8 cellular contexts compared by ENCODE assay signal in the genomic region with DNA sequence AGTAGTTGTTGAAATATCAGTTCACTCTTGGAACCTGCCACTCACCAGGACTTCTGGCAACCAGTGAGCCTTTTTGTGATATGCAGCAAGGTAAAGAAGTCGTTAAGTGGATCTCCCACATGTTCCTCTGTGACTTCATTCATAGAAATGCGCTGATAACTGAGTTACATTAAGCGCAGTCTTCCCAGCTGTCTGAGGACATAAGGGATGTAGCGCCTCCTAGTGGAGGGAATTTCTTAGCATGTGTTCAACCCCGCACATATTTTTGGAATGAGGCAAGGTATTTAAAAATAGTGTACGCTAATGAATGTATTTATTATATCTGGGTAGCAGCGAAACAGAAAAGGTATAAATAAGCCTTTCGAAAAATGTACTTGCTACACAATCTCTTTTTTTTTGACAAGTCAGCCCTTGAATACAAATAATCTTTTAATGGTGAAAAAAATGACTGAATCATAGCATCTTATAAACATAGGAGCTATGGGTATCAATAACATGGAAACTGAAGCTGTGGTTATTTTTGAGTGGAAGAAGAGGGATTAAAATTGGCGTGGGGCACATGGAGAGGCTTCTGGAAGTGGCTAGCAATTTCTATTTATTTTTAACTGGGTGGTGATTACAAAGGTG. TPM values are rescaled to one million over a fixed set of nuclear protein-coding genes. Genes with fewer than 3 reads are reported as not detected.
A peak's percentile ranks its signal among the peaks of the same experiment; 100 is the strongest.
DNase-seq lines count a peak whose midpoint lies in the region; ATAC-seq, FAIRE-seq and TF ChIP-seq lines count a peak whose summit lies in the region.

No MANE protein-coding gene starts in this region.

- H3K9me3 Mint-ChIP-seq in activated CD4-positive, alpha-beta T cell treated with anti-CD3 and anti-CD28 coated beads, Interleukin-2, amount 10 ng/mL, durations not matched to agents 24 days and 14 days, result peaks cover 12% of the 10 kb centered on the region

- DNase-seq in AG08395 (ENCODE audit: low spot score) (peak; percentile 88), GM12892 (ENCODE audit: insufficient read length) (peak; percentile 7), NCI-H345 treated with DMSO at 0.1 percent for 48 hours (lab: John Stamatoyannopoulos, UW; ENCODE audit: unreplicated experiment) (peak; percentile 39), foreskin keratinocyte (peak; percentile 78 to 93), omental fat pad (ENCODE audit: low spot score) (peak; percentile 65)
- peak; percentile 87 for DNase-seq in activated CD4-positive, alpha-beta T cell treated with anti-CD3 and anti-CD28 coated beads, Interleukin-2, amount 10 ng/mL, durations not matched to agents 24 days and 14 days

- H3K27me3 ChIP-seq in foreskin keratinocyte, result no peaks in the 10 kb centered on the region

- ATAC-seq in HG03520 (IDR thresholded peaks at IDR 0.05; ENCODE audit: unreplicated experiment), result peak; percentile 69
- peak; percentile 67 for ATAC-seq in foreskin keratinocyte
- peak; percentile 91 for ATAC-seq in omental fat pad (ENCODE audit: low FRiP score)
- ATAC-seq in HG02763 (IDR thresholded peaks at IDR 0.05; ENCODE audit: unreplicated experiment), result no peak

- H3K4me1 ChIP-seq in foreskin keratinocyte, result peaks cover 30% of the 10 kb centered on the region

- H3K4me3 Mint-ChIP-seq in activated CD4-positive, alpha-beta T cell treated with anti-CD3 and anti-CD28 coated beads, Interleukin-2, amount 10 ng/mL, durations not matched to agents 24 days and 14 days, result no peak overlapping the region

- TF ChIP-seq CTCF in foreskin keratinocyte (conservative IDR thresholded peaks at IDR 0.05) (peak; percentile 97), omental fat pad (IDR thresholded peaks at IDR 0.05) (peak in 1 of 3 donors; percentile 63)

- intact Hi-C loops in activated CD4-positive, alpha-beta T cell treated with anti-CD3 and anti-CD28 coated beads, Interleukin-2, amount 10 ng/mL, durations not matched to agents 24 days and 14 days (cut with micrococcal nuclease), result loop anchor here (1.0 to 5.0 kb wide), 3 partner anchors 69 to 334 kb away; no protein-coding TSS in a partner anchor

- H3K27ac Mint-ChIP-seq in activated CD4-positive, alpha-beta T cell treated with anti-CD3 and anti-CD28 coated beads, Interleukin-2, amount 10 ng/mL, durations not matched to agents 24 days and 14 days, result no peak overlapping the region

- no peaks in the 10 kb centered on the region for H3K4me1 Mint-ChIP-seq in activated CD4-positive, alpha-beta T cell treated with anti-CD3 and anti-CD28 coated beads, Interleukin-2, amount 10 ng/mL, durations not matched to agents 24 days and 14 days

- H3K36me3 Mint-ChIP-seq in activated CD4-positive, alpha-beta T cell treated with anti-CD3 and anti-CD28 coated beads, Interleukin-2, amount 10 ng/mL, durations not matched to agents 24 days and 14 days (ENCODE audit: low read depth), result no peaks in the 10 kb centered on the region

- H3K27ac ChIP-seq in foreskin keratinocyte, result no peak overlapping the region

- peak; percentile 93 for FAIRE-seq in GM12892 (lab: Jason Lieb, UNC)

- peaks cover 3% of the 10 kb centered on the region for H3K27me3 Mint-ChIP-seq in activated CD4-positive, alpha-beta T cell treated with anti-CD3 and anti-CD28 coated beads, Interleukin-2, amount 10 ng/mL, durations not matched to agents 24 days and 14 days

- TF ChIP-seq POLR2A in GM12892 (IDR thresholded peaks at IDR 0.05; ENCODE audit: low read depth, low read length), result no peak

RNA-seq across cellular contexts. Expression of gene PALM2AKAP2, which starts 38.0 kb away (rescaled TPM):
- polyA plus RNA-seq in GM12892 (2012; ENCODE audit: missing spikeins), result not detected
- 0.71 and 2.0 TPM in 2 replicates for total RNA-seq in activated CD4-positive, alpha-beta T cell treated with anti-CD3 and anti-CD28 coated beads, Interleukin-2, amount 10 ng/mL, durations not matched to agents 24 days and 14 days
- total RNA-seq in foreskin keratinocyte (6.6 and 8.9 TPM in 2 replicates), omental fat pad (10 to 100 TPM; 11.5 to 38.4 (median 24.2) TPM)
- polyA plus RNA-seq in foreskin keratinocyte, result not detected in 2 replicates

Comparison
In these comparisons a context has a peak if more than half of its experiments do, and no peak if none do; other contexts are left out.
1. DNase-seq: peak in every context shown above with its lines; median percentile 88 in AG08395; 87 in activated CD4-positive, alpha-beta T cell treated with anti-CD3 and anti-CD28 coated beads, Interleukin-2, amount 10 ng/mL, durations not matched to agents 24 days and 14 days; 86 in foreskin keratinocyte; 65 in omental fat pad; 39 in NCI-H345 treated with DMSO at 0.1 percent for 48 hours; 7 in GM12892.